8 cellular contexts compared by ENCODE assay signal in genomic region chr16:57042157-57043111, GRCh38. TPM values are rescaled to one million over a fixed set of nuclear protein-coding genes. Genes with fewer than 3 reads are reported as not detected.
A peak's percentile ranks its signal among the peaks of the same experiment; 100 is the strongest.
DNase-seq lines count a peak whose midpoint lies in the region; ATAC-seq, FAIRE-seq and TF ChIP-seq lines count a peak whose summit lies in the region.

No MANE protein-coding gene starts in this region.

- peak overlapping the region; percentile 45 for H3K4me3 ChIP-seq in GM12865 (ENCODE audit: low read depth, low read length)
- H3K4me3 ChIP-seq in OCI-LY1 (ENCODE audit: low read depth, low read length, poor library complexity, severe bottlenecking), result no peak overlapping the region
- no peak overlapping the region for H3K4me3 ChIP-seq in SJCRH30

- no peaks in the 10 kb centered on the region for H3K36me3 ChIP-seq in OCI-LY1 (ENCODE audit: insufficient read depth, low read length)
- no peaks in the 10 kb centered on the region for H3K36me3 ChIP-seq in SJCRH30

- no peaks in the 10 kb centered on the region for H3F3A ChIP-seq in OCI-LY1 (ENCODE audit: insufficient read depth, low read length)

- ATAC-seq in HG02642 (IDR thresholded peaks at IDR 0.05; ENCODE audit: poor library complexity, unreplicated experiment), result peak; percentile 73

- H3K27ac ChIP-seq in OCI-LY1 (ENCODE audit: low read depth, low read length, poor library complexity, severe bottlenecking) (peak overlapping the region; percentile 78), SJCRH30 (no peak overlapping the region)

- no peaks in the 10 kb centered on the region for H3K79me2 ChIP-seq in OCI-LY1 (ENCODE audit: insufficient read depth, low read length)

- H4K20me1 ChIP-seq in OCI-LY1 (ENCODE audit: insufficient read depth, low read length), result no peaks in the 10 kb centered on the region

- H3K4me1 ChIP-seq in OCI-LY1 (ENCODE audit: insufficient read depth, low read length, severe bottlenecking) (peaks cover 46% of the 10 kb centered on the region), SJCRH30 (peaks cover 20% of the 10 kb centered on the region)

- H3K9me3 ChIP-seq in OCI-LY1 (ENCODE audit: low read length) (no peaks in the 10 kb centered on the region), SJCRH30 (replicated peaks) (no peaks in the 10 kb centered on the region)

- H2AFZ ChIP-seq in OCI-LY1 (ENCODE audit: low read length), result no peak overlapping the region

- TF ChIP-seq CTCF in GM12865 (IDR thresholded peaks at IDR 0.05; ENCODE audit: insufficient read depth, low read depth, low read length, missing control alignments), result no peak
- no peak for TF ChIP-seq CTCF in OCI-LY1 (IDR thresholded peaks at IDR 0.05; ENCODE audit: low read length)

- peak overlapping the region; percentile 30 for H3K4me2 ChIP-seq in OCI-LY1 (ENCODE audit: low read length)

- DNase-seq in GM12865 (ENCODE audit: low read depth) (peak; percentile 92), RCC 7860 (ENCODE audit: low spot score) (no peak), SJCRH30 (no peak), DMS 273 (lab: John Stamatoyannopoulos, UW; ENCODE audit: unreplicated experiment) (no peak)
- peak; percentile 87 for DNase-seq in activated naive CD4-positive, alpha-beta T cell treated with Interleukin-2 at 50 U/mL for 16 hours
- peak; percentile 63 to 68 for DNase-seq in stimulated activated CD4-positive, alpha-beta T cell treated with anti-CD3 and anti-CD28 coated beads, Interleukin-1b, Interleukin-23, amount 100 ng/mL, for 4 hours (ENCODE audit: low read depth in 2 of 2)

- FAIRE-seq in RCC 7860 (lab: Jason Lieb, UNC), result no peak

- no peaks in the 10 kb centered on the region for H3K27me3 ChIP-seq in OCI-LY1 (ENCODE audit: insufficient read depth, low read length)
- no peaks in the 10 kb centered on the region for H3K27me3 ChIP-seq in SJCRH30

- H3K9ac ChIP-seq in OCI-LY1 (ENCODE audit: low read length), result peak overlapping the region; percentile 23; the same call in 1 of the 2 replicates

- no peaks in the 10 kb centered on the region for H3K9me2 ChIP-seq in OCI-LY1 (ENCODE audit: low read depth, low read length)

RNA-seq across cellular contexts. Expression of gene CPNE2, which starts 49.9 kb away (rescaled TPM):
- 33.1 and 39.0 TPM in 2 replicates for total RNA-seq in SJCRH30 (2014; rRNA removed; shearing (Covaris generic))

RNA-seq across cellular contexts. Expression of gene NLRC5, which starts 53.1 kb away (rescaled TPM):
- total RNA-seq in SJCRH30 (2014; rRNA removed; shearing (Covaris generic)), result 1.5 and 2.9 TPM in 2 replicates

Comparison
In these comparisons a context has a peak if more than half of its experiments do, and no peak if none do; other contexts are left out.
1. DNase-seq: peak in GM12865 (single experiment), activated naive CD4-positive, alpha-beta T cell treated with Interleukin-2 at 50 U/mL for 16 hours (single experiment) and stimulated activated CD4-positive, alpha-beta T cell treated with anti-CD3 and anti-CD28 coated beads, Interleukin-1b, Interleukin-23, amount 100 ng/mL, for 4 hours (2 of 2); none in RCC 7860 (single experiment), SJCRH30 (0 of 2) and DMS 273 (single experiment).